In genomic region chr1:67584938-67585337, GRCh38 we compare ENCODE assay signal across 24 cellular contexts.
"Had no signal": no experiment of that assay in that cellular context is flagged by ENCODE, and none has a peak within 500 bp of the region (broad histone marks: within the 10 kb centered on the region; RNA-seq: fewer than 3 reads in every experiment).

No MANE protein-coding gene starts in this region.

- H3K36me3 ChIP-seq: adrenal gland, brain microvascular endothelial cell, pancreas, prostate gland, suprapubic skin, upper lobe of left lung, WERI-Rb-1 had no signal

- DNase-seq: activated CD4-positive, alpha-beta T cell treated with anti-CD3 and anti-CD28 coated beads for 48 hours; activated CD4-positive, alpha-beta T cell treated with anti-CD3 and anti-CD28 coated beads, Interleukin-2, amount 50 U/mL, for 48 hours; activated CD8-positive, alpha-beta memory T cell treated with anti-CD3 and anti-CD28 coated beads, Interleukin-2, amount 50 U/mL, for 4 hours; activated effector memory CD4-positive, alpha-beta T cell treated with anti-CD3 and anti-CD28 coated beads, Interleukin-2, amount 50 U/mL, for 16 hours; activated naive CD4-positive, alpha-beta T cell treated with anti-CD3 and anti-CD28 coated beads for 36 hours; activated naive CD8-positive, alpha-beta T cell treated with anti-CD3 and anti-CD28 coated beads for 36 hours; activated T-cell treated with anti-CD3 and anti-CD28 coated beads, Interleukin-2, amount 50 U/mL, for 1 hour; adrenal gland; brain microvascular endothelial cell; kidney glomerular epithelial cell; midbrain; naive thymus-derived CD4-positive, alpha-beta T cell; pancreas; stimulated activated CD4-positive, alpha-beta T cell treated with anti-CD3 and anti-CD28 coated beads, Interleukin-15, amount 100 ng/mL, for 24 hours; stimulated activated CD4-positive, alpha-beta T cell treated with anti-CD3 and anti-CD28 coated beads, Interleukin-2, amount 100 ng/mL, for 24 hours; stimulated activated naive CD4-positive, alpha-beta T cell; T-helper 17 cell; T1000; upper lobe of left lung; WERI-Rb-1 had no signal

- H3K27me3 ChIP-seq: adrenal gland, brain microvascular endothelial cell, pancreas, suprapubic skin, upper lobe of left lung had no signal

- H3K4me1 ChIP-seq: adrenal gland, prostate gland had no signal

- H3K27ac ChIP-seq: adrenal gland, brain microvascular endothelial cell, pancreas, prostate gland, suprapubic skin, upper lobe of left lung, WERI-Rb-1 had no signal

- H3K9me3 ChIP-seq: adrenal gland, pancreas, prostate gland, suprapubic skin, upper lobe of left lung had no signal

- ATAC-seq: activated CD4-positive, CD25-positive, alpha-beta regulatory T cell treated with anti-CD3 and anti-CD28 coated beads, Interleukin-2, amount 50 U/mL, for 24 hours; naive thymus-derived CD4-positive, alpha-beta T cell; pancreas; SK-N-SH treated with all-trans-retinoic acid at 6 μM for 48 hours; T-helper 17 cell had no signal

- H3K4me3 ChIP-seq: adrenal gland, pancreas, prostate gland, suprapubic skin, upper lobe of left lung had no signal
